1 cellular context compared by ENCODE assay signal in the genomic region with DNA sequence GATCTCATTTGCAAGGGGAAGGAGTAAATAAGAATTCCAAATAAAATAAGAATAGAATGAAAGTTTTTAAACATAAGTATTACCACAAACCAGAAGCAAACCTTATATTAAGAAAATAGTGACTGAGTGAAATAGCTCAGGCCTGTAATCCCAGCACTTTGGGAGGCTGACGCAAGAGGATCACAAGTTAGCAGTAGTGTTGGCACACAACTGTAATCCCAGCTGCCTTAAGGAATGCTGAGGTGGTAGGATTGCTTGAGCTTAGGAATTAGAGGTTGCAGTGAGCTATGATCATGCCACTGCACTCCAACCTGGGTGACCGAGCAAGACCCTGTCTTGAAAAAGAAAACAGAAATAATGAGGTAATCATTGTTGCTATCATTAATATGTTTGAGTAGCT.
TF ChIP-seq lines count a peak whose summit lies in the region.

No MANE protein-coding gene starts in this region.

TF ChIP-seq in HEK293, 187 proteins besides CTCF, POLR2A, EP300 and RAD21 (continued from another document):
- TF ChIP-seq, protein P1, sequence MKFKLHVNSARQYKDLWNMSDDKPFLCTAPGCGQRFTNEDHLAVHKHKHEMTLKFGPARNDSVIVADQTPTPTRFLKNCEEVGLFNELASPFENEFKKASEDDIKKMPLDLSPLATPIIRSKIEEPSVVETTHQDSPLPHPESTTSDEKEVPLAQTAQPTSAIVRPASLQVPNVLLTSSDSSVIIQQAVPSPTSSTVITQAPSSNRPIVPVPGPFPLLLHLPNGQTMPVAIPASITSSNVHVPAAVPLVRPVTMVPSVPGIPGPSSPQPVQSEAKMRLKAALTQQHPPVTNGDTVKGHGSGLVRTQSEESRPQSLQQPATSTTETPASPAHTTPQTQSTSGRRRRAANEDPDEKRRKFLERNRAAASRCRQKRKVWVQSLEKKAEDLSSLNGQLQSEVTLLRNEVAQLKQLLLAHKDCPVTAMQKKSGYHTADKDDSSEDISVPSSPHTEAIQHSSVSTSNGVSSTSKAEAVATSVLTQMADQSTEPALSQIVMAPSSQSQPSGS (tag by site-specific recombination; IDR thresholded peaks at IDR 0.05; ENCODE audit: low read depth), result 0 out of 2 replicates have a peak, but pooled peaks have one; percentile 25
